In the genomic region with DNA sequence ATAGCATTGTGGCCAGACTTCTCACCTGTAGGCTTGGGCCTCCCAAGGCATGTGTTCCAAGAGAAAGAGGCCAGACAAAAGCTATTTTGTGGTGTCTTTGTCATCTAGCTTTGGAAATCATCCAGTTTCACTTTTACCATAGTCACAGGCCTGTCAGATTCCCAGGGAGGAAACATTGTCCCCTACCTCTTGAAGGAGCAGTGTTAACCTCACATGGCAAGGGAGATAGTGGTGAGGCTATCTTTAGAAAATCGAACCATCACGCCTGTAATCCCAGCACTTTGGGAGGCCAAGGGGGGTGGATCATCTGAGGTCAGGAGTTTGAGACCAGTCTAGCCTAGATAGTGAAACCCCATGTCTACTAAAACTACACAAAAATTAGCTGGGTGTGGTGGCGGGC, we compare ENCODE assay signal across 21 cellular contexts.
"Had no signal": no experiment of that assay in that cellular context is flagged by ENCODE, and none has a peak within 500 bp of the region (broad histone marks: within the 10 kb centered on the region; RNA-seq: fewer than 3 reads in every experiment).

No MANE protein-coding gene starts in this region.

- FAIRE-seq: astrocyte had no signal

- H3K27ac ChIP-seq: PC-9 had no signal

- DNase-seq: activated B cell treated with CpG ODN at 0.5 μM for 24 hours; activated CD4-positive, alpha-beta T cell treated with anti-CD3 and anti-CD28 coated beads for 1 hour; activated CD4-positive, alpha-beta T cell treated with anti-CD3 and anti-CD28 coated beads, Interleukin-2, amount 10 ng/mL, durations not matched to agents 24 days and 14 days; activated CD4-positive, alpha-beta T cell treated with anti-CD3 and anti-CD28 coated beads, Interleukin-2, amount 50 U/mL, for 48 hours; activated CD8-positive, alpha-beta memory T cell treated with anti-CD3 and anti-CD28 coated beads, Interleukin-2, amount 10 ng/mL, durations not matched to agents 7 days and 5 days; activated effector memory CD4-positive, alpha-beta T cell treated with Interleukin-2 at 50 U/mL for 16 hours; activated naive CD4-positive, alpha-beta T cell treated with Interleukin-2 at 50 U/mL for 16 hours; activated naive CD8-positive, alpha-beta T cell treated with anti-CD3 and anti-CD28 coated beads, Interleukin-2, amount 50 U/mL, for 24 hours; activated T-cell treated with anti-CD3 and anti-CD28 coated beads, Interleukin-2, amount 50 U/mL, for 24 hours; amniotic stem cell; NCI-H1105 treated with DMSO at 0.1 percent for 48 hours; NCI-H1436 treated with DMSO at 0.1 percent for 48 hours; NCI-H187; NCI-H2081; NCI-H510A treated with DMSO at 0.1 percent for 48 hours; NCI-H69; NK-92 treated with Interleukin-12 subunit alpha and Interleukin-12 subunit beta, amount 100 ng/mL, for 24 hours; PC-9; T-helper 17 cell; T-helper 9 cell had no signal

- H3K4me3 ChIP-seq: PC-9 had no signal
